In the genomic region with DNA sequence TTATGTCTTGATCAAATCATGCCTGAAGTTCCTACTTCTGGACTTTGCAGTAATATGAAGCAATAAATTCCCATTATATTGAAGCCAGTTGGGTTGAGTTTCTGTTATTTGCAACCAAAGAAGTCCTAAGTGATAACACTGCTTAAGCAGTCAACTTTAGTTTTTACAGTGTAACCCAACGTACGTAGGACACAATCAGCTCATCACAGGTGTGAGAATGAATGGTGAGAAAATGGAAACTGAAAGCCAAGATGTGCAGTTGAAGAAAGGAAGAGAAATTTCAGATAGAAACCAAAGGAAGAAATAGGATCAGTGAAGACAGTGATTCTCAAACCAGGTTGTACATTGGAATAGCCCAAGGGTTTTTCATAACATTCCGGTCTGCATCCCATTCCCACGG, we compare ENCODE assay signal across 21 cellular contexts.
A peak's percentile ranks its signal among the peaks of the same experiment; 100 is the strongest.
DNase-seq lines count a peak whose midpoint lies in the region; ATAC-seq and TF ChIP-seq lines count a peak whose summit lies in the region.
"Had no signal": no experiment of that assay in that cellular context is flagged by ENCODE, and none has a peak within 500 bp of the region (broad histone marks: within the 10 kb centered on the region; RNA-seq: fewer than 3 reads in every experiment).

No MANE protein-coding gene starts in this region.

- H4K91ac ChIP-seq in mesenchymal stem cell (ENCODE audit: low read length): no peak overlapping the region

- H2BK5ac ChIP-seq in mesenchymal stem cell (ENCODE audit: low read depth, low read length, poor library complexity, severe bottlenecking): no peak overlapping the region

- H2BK15ac ChIP-seq in mesenchymal stem cell (ENCODE audit: low read depth, poor library complexity, severe bottlenecking): no peak overlapping the region

- peaks cover 2% of the 10 kb centered on the region for H3K36me3 Mint-ChIP-seq in activated CD4-positive, alpha-beta T cell treated with anti-CD3 and anti-CD28 coated beads for 36 hours (ENCODE audit: low read depth)
- H3K36me3 Mint-ChIP-seq: IgD-negative memory B cell, memory B cell had no signal

- H3K9me3 ChIP-seq in mesenchymal stem cell (ENCODE audit: control insufficient read depth, low read length): peaks cover 3% of the 10 kb centered on the region
- H3K9me3 ChIP-seq: transverse colon had no signal

- H3K79me1 ChIP-seq in mesenchymal stem cell (replicated peaks; ENCODE audit: low read length, poor library complexity, severe bottlenecking): no peaks in the 10 kb centered on the region

- POLR2A ChIA-PET in activated CD4-positive, alpha-beta T cell treated with anti-CD3 and anti-CD28 coated beads for 36 hours (lab: Charles Lee): interaction anchor here (0.6 kb wide), 1 partner anchor 38 kb away, joined by 3 read pairs; no protein-coding TSS in a partner anchor

- no peak overlapping the region for H3K23ac ChIP-seq in mesenchymal stem cell (ENCODE audit: low read length in 2 of 2)

- H3K4me1 ChIP-seq in mesenchymal stem cell (ENCODE audit: control insufficient read depth, insufficient read depth, low read depth, low read length): no peaks in the 10 kb centered on the region
- H3K4me1 ChIP-seq: transverse colon had no signal

- H3K27me3 Mint-ChIP-seq in activated CD4-positive, alpha-beta T cell treated with anti-CD3 and anti-CD28 coated beads for 36 hours: no peaks in the 10 kb centered on the region

- no peaks in the 10 kb centered on the region for H3K36me3 ChIP-seq in mesenchymal stem cell (ENCODE audit: control insufficient read depth in 1 of 2, insufficient read depth in 2 of 2, low read depth in 1 of 2, low read length in 2 of 2)
- H3K36me3 ChIP-seq: transverse colon had no signal

- CTCF ChIA-PET in activated CD4-positive, alpha-beta T cell treated with anti-CD3 and anti-CD28 coated beads for 36 hours (lab: Charles Lee): interaction anchor here (0.9 to 1.2 kb wide), 2 partner anchors 91 to 114 kb away, joined by 4 to 6 read pairs; no protein-coding TSS in a partner anchor

- no peak overlapping the region for H4K8ac ChIP-seq in mesenchymal stem cell (ENCODE audit: low read length)

- H3K4me1 Mint-ChIP-seq in activated CD4-positive, alpha-beta T cell treated with anti-CD3 and anti-CD28 coated beads for 36 hours: peaks cover 69% of the 10 kb centered on the region

- no peak overlapping the region for H3K4me2 ChIP-seq in mesenchymal stem cell (ENCODE audit: low read length, poor library complexity, severe bottlenecking)

- no peak overlapping the region for H3K27ac ChIP-seq in mesenchymal stem cell (ENCODE audit: low read length, poor library complexity, severe bottlenecking)
- H3K27ac ChIP-seq: 22Rv1, transverse colon had no signal

- no peak for TF ChIP-seq CTCF in GM20000 (IDR thresholded peaks at IDR 0.05; ENCODE audit: extremely low read depth, missing control alignments)

- H3K4me3 ChIP-seq in mesenchymal stem cell (ENCODE audit: insufficient read depth in 1 of 2, low read depth in 1 of 2, low read length in 2 of 2): no peak overlapping the region
- H3K4me3 ChIP-seq: transverse colon had no signal

- H3K9me3 Mint-ChIP-seq in activated CD4-positive, alpha-beta T cell treated with anti-CD3 and anti-CD28 coated beads for 36 hours (ENCODE audit: low read depth): peaks cover 2% of the 10 kb centered on the region

- H3K27ac Mint-ChIP-seq in activated CD4-positive, alpha-beta T cell treated with anti-CD3 and anti-CD28 coated beads for 36 hours: no peak overlapping the region
- H3K27ac Mint-ChIP-seq: B cell, IgD-negative memory B cell, memory B cell had no signal

- H3K27me3 ChIP-seq in mesenchymal stem cell (ENCODE audit: control insufficient read depth in 1 of 2, insufficient read depth in 1 of 2, low read length in 2 of 2): no peaks in the 10 kb centered on the region

- no peak overlapping the region for H3K4ac ChIP-seq in mesenchymal stem cell (ENCODE audit: low read depth in 1 of 2, low read length in 2 of 2)

- DNase-seq in activated CD4-positive, alpha-beta T cell treated with anti-CD3 and anti-CD28 coated beads for 36 hours: no peak
- DNase-seq in activated CD4-positive, alpha-beta T cell treated with anti-CD3 and anti-CD28 coated beads for 1 hour: no peak
- DNase-seq in mesenchymal stem cell: no peak
- DNase-seq in DMS153 (lab: John Stamatoyannopoulos, UW): no peak
- no peak for DNase-seq in GM20000 (ENCODE audit: low spot score)
- DNase-seq: activated effector memory CD4-positive, alpha-beta T cell treated with anti-CD3 and anti-CD28 coated beads, Interleukin-2, amount 50 U/mL, for 16 hours; hypothalamus; kidney; NCI-H187 treated with DMSO at 0.1 percent for 48 hours; NCI-H526 treated with DMSO at 0.1 percent for 48 hours; PC-3; T-helper 9 cell; transverse colon had no signal

- H2BK12ac ChIP-seq in mesenchymal stem cell (ENCODE audit: low read length in 2 of 2): no peak overlapping the region

- no peak overlapping the region for H3K4me3 Mint-ChIP-seq in activated CD4-positive, alpha-beta T cell treated with anti-CD3 and anti-CD28 coated beads for 36 hours
- H3K4me3 Mint-ChIP-seq: B cell, IgD-negative memory B cell, memory B cell, neural crest cell had no signal

- no peak overlapping the region for H3K14ac ChIP-seq in mesenchymal stem cell (ENCODE audit: low read length in 2 of 2)

- H3K9ac ChIP-seq in mesenchymal stem cell (ENCODE audit: low read length): peak overlapping the region; percentile 33

- peak; percentile 81 for ATAC-seq in activated CD4-positive, alpha-beta T cell treated with anti-CD3 and anti-CD28 coated beads for 36 hours
- ATAC-seq in GM18873 (IDR thresholded peaks at IDR 0.05; ENCODE audit: low FRiP score, unreplicated experiment) (peak; percentile 49), HG03159 (IDR thresholded peaks at IDR 0.05; ENCODE audit: unreplicated experiment) (peak; percentile 52), GM18517 (IDR thresholded peaks at IDR 0.05; ENCODE audit: unreplicated experiment) (no peak)
- ATAC-seq: PC-3 had no signal

- intact Hi-C loops in activated CD4-positive, alpha-beta T cell treated with anti-CD3 and anti-CD28 coated beads for 36 hours (cut with DNase I, micrococcal nuclease): loop anchor here in 1 of 2 experiments (10.0 kb wide), 2 partner anchors 812 to 1492 kb away; no protein-coding TSS in a partner anchor

- peak overlapping the region in 1 of 2 experiments; percentile 12 for H3K18ac ChIP-seq in mesenchymal stem cell (ENCODE audit: low read depth in 1 of 2, low read length in 2 of 2)

- H2BK120ac ChIP-seq in mesenchymal stem cell (ENCODE audit: low read depth, low read length): no peak overlapping the region

- H2AK5ac ChIP-seq in mesenchymal stem cell (ENCODE audit: low read length, severe bottlenecking): no peak overlapping the region

- 79% methylated on average over 4 of the region's 4 CpGs for WGBS in mesenchymal stem cell

- no peak overlapping the region for H2AFZ ChIP-seq in mesenchymal stem cell (ENCODE audit: low read depth, low read length)
